In the genomic region with DNA sequence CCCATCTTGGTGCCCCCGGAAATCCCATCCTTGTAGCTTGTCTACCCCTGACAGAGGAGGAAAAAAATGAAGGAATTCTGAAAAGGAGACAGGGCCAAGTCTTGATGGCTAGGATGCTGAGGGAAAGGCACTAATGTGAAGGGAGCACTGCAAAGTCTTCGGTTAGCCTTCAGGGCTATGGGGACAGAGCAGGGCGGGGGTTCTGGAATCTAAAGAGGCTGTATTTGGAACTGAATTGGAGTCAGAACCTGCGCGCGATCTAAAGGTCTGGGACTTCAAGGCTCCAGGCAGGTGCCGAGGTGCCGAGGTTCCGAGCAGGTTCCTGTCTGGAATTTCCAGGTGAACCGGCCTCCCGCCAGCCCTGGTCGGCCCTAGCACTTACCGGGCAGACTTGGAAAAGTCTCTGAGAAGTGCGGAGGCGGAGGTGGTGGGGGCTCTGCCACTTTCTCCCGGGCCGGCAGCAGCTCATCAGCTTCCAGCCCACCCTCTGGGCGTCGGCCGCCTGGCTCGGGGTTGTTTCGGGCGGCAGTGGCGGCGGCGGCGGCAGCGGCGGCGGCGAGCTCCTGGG, we compare ENCODE assay signal across 12 cellular contexts. TPM values are rescaled to one million over a fixed set of nuclear protein-coding genes. Genes with fewer than 3 reads are reported as not detected.
DNase-seq lines count a peak whose midpoint lies in the region; ATAC-seq, FAIRE-seq and TF ChIP-seq lines count a peak whose summit lies in the region.
"Had no signal": no experiment of that assay in that cellular context is flagged by ENCODE, and none has a peak within 500 bp of the region (broad histone marks: within the 10 kb centered on the region; RNA-seq: fewer than 3 reads in every experiment).

No MANE protein-coding gene starts in this region.

- H3K9me2 ChIP-seq in HCT116 (ENCODE audit: insufficient read depth) (no peaks in the 10 kb centered on the region), neural cell (ENCODE audit: insufficient read depth, low read length) (no peaks in the 10 kb centered on the region)

- H3K56ac ChIP-seq in H1 (replicated peaks; ENCODE audit: insufficient read length, low read depth, low read length), result no peak overlapping the region

- no peak overlapping the region for H2BK5ac ChIP-seq in H1 (ENCODE audit: low read depth, low read length)

- no peaks in the 10 kb centered on the region for H3K4me1 ChIP-seq in A549
- peaks cover 0 to 12% of the 10 kb centered on the region in 2 experiments; a peak in 2 of 4 replicates for H3K4me1 ChIP-seq in HCT116 (ENCODE audit: control insufficient read depth in 1 of 2, insufficient read depth in 2 of 2, low read length in 2 of 2)
- H3K4me1 ChIP-seq in H1 (replicated peaks in 1 of 4; ENCODE audit: control insufficient read depth in 3 of 4, insufficient read depth in 4 of 4, low read length in 3 of 4), result peaks cover 0 to 3% (median under 1%) of the 10 kb centered on the region in 4 experiments; a peak in 2 of 7 replicates

- H3K27me3 ChIP-seq in HCT116 (ENCODE audit: insufficient read depth, low read length) (no peaks in the 10 kb centered on the region), H1 (replicated peaks in 1 of 4; ENCODE audit: control insufficient read depth in 3 of 4, extremely low read depth in 1 of 4, insufficient read depth in 3 of 4, low read length in 3 of 4) (peaks cover 43 to 75% (median 59%) of the 10 kb centered on the region in 4 experiments), neural cell (ENCODE audit: insufficient read depth, low read depth, low read length) (peaks cover 77% of the 10 kb centered on the region)

- H4K5ac ChIP-seq in H1 (ENCODE audit: insufficient read length, low read depth, low read length), result no peak overlapping the region

- DNase-seq in A549 (ENCODE audit: low read depth in 1 of 2, low spot score in 1 of 2) (no peak), HCT116 (ENCODE audit: low read depth, low spot score) (no peak), H1 (ENCODE audit: low read depth in 1 of 2, low spot score in 2 of 2) (no peak), NCI-H1048 (lab: John Stamatoyannopoulos, UW) (no peak), G401 (ENCODE audit: low spot score) (no peak), DMS153 (lab: John Stamatoyannopoulos, UW) (no peak)
- DNase-seq: EL, hippocampal formation had no signal

- no peak for TF ChIP-seq CTCF in A549 (IDR thresholded peaks at IDR 0.05)
- TF ChIP-seq CTCF in HCT116 (IDR thresholded peaks at IDR 0.05 in 2 of 3, conservative IDR thresholded peaks at IDR 0.05 in 1 of 3; ENCODE audit: borderline replicate concordance in 1 of 3, insufficient read depth in 1 of 3, low read depth in 2 of 3, low read length in 2 of 3), result no peak
- TF ChIP-seq CTCF in H1 (IDR thresholded peaks at IDR 0.05; ENCODE audit: control extremely low read depth in 1 of 3, insufficient read depth in 1 of 3, low read depth in 1 of 3, low read length in 3 of 3), result no peak
- no peak for TF ChIP-seq CTCF in neural cell (IDR thresholded peaks at IDR 0.05; ENCODE audit: poor library complexity, severe bottlenecking)

- no peak overlapping the region for H2AK5ac ChIP-seq in H1 (ENCODE audit: low read depth, low read length)

- POLR2A ChIA-PET in A549 (lab: Yijun Ruan, JAX) (no interaction called here), HCT116 (lab: Charles Lee) (interaction anchor here (1.3 kb wide), 1 partner anchor 51 kb away, joined by 3 read pairs; no protein-coding TSS in a partner anchor), H1 (lab: Charles Lee; ENCODE audit: partially characterized antibody) (interaction anchor here (0.9 to 1.8 kb wide), 4 partner anchors 9 to 65 kb away, joined by 3 to 5 read pairs (median 4); no protein-coding TSS in a partner anchor)

- H3K79me2 ChIP-seq in HCT116 (ENCODE audit: insufficient read depth, low read length), result no peaks in the 10 kb centered on the region
- H3K79me2 ChIP-seq in H1 (ENCODE audit: control insufficient read depth in 1 of 2, insufficient read depth in 2 of 2, low read length in 2 of 2), result no peaks in the 10 kb centered on the region
- no peaks in the 10 kb centered on the region for H3K79me2 ChIP-seq in neural cell (replicated peaks; ENCODE audit: insufficient read depth, low read length)

- no peaks in the 10 kb centered on the region for H4K20me1 ChIP-seq in HCT116 (ENCODE audit: insufficient read depth)
- H4K20me1 ChIP-seq in H1 (replicated peaks in 1 of 2; ENCODE audit: control insufficient read depth in 1 of 2, insufficient read depth in 2 of 2, low read length in 2 of 2), result peaks cover 2% of the 10 kb centered on the region in 2 experiments
- no peaks in the 10 kb centered on the region for H4K20me1 ChIP-seq in neural cell (ENCODE audit: insufficient read depth)

- H2AFZ ChIP-seq in HCT116 (ENCODE audit: low read depth, low read length, poor library complexity, severe bottlenecking) (no peak overlapping the region), H1 (ENCODE audit: low read length) (no peak overlapping the region), neural cell (ENCODE audit: low read depth, low read length) (no peak overlapping the region)

- CTCF ChIA-PET in A549 (lab: Yijun Ruan, JAX) (interaction anchor here (0.7 to 7.3 kb wide), 19 partner anchors 7 to 204 kb away, joined by 3 to 63 read pairs (median 5); a partner anchor contains a TSS), HCT116 (lab: Charles Lee) (interaction anchor here (1.4 kb wide), 1 partner anchor 56 kb away, joined by 5 read pairs; no protein-coding TSS in a partner anchor), H1 (lab: Charles Lee; ENCODE audit: partially characterized antibody) (interaction anchor here (0.6 to 8.3 kb wide), 17 partner anchors 9 to 157 kb away, joined by 3 to 75 read pairs (median 4); no protein-coding TSS in a partner anchor)

- RAD21 ChIA-PET in HCT116 (lab: Charles Lee; ENCODE audit: low non-redundant PET in 1 of 2, low total read pairs in 2 of 2, uncharacterized antibody in 2 of 2, unreplicated experiment in 2 of 2), result interaction anchor here (0.6 to 0.7 kb wide), 2 partner anchors 82 to 285 kb away, joined by 3 to 10 read pairs; no protein-coding TSS in a partner anchor

- no peak overlapping the region for H3K9ac ChIP-seq in HCT116 (ENCODE audit: low read length)
- H3K9ac ChIP-seq in H1 (replicated peaks in 1 of 4; ENCODE audit: extremely low read depth in 1 of 4, low read depth in 3 of 4, low read length in 3 of 4), result no peak overlapping the region
- peak overlapping the region; percentile 45 for H3K9ac ChIP-seq in neural cell (ENCODE audit: low read length)

- H2BK120ac ChIP-seq in H1 (replicated peaks; ENCODE audit: low read depth, low read length), result no peak overlapping the region

- H3K4me2 ChIP-seq in A549 (peak overlapping the region; percentile 96), HCT116 (ENCODE audit: low read length) (peak overlapping the region; percentile 94), H1 (ENCODE audit: insufficient read depth in 1 of 2, low read depth in 2 of 2, low read length in 2 of 2) (peak overlapping the region; percentile 63 to 84), neural cell (ENCODE audit: low read length) (peak overlapping the region; percentile 25)

- no peaks in the 10 kb centered on the region for H3K79me1 ChIP-seq in H1 (ENCODE audit: low read depth, low read length)

- H2BK15ac ChIP-seq in H1 (ENCODE audit: low read length), result no peak overlapping the region

- 47% methylated on average over 21 of the region's 31 CpGs for WGBS in A549 (ENCODE audit: missing lambda C conversion rate)
- WGBS in H1 (ENCODE audit: extremely low coverage in 1 of 2, insufficient coverage in 1 of 2, insufficient read length in 1 of 2, insufficient replicate concordance in 2 of 2, low coverage in 1 of 2, low lambda C conversion rate in 2 of 2, missing lambda C conversion rate in 1 of 2), 2 experiments, result 10% methylated on average over 24 of the region's 31 CpGs; no CpG with 5 or more reads in 1 of the 2 experiments

- no peak overlapping the region for H4K8ac ChIP-seq in H1 (ENCODE audit: extremely low read depth, insufficient read depth, low read length)

- no peak for TF ChIP-seq POLR2A in A549 (IDR thresholded peaks at IDR 0.05; ENCODE audit: low read length)
- no peak for TF ChIP-seq POLR2A in HCT116 (IDR thresholded peaks at IDR 0.05; ENCODE audit: borderline replicate concordance, extremely low read depth, insufficient read depth, insufficient read length)
- TF ChIP-seq POLR2A in H1 (IDR thresholded peaks at IDR 0.05; ENCODE audit: control extremely low read depth in 1 of 2, low read depth in 2 of 2, low read length in 2 of 2), result no peak

- no peaks in the 10 kb centered on the region for H3K9me3 ChIP-seq in A549
- H3K9me3 ChIP-seq in HCT116 (ENCODE audit: control insufficient read depth in 1 of 2, insufficient read depth in 1 of 2, low read depth in 1 of 2, low read length in 2 of 2), result no peaks in the 10 kb centered on the region
- H3K9me3 ChIP-seq in H1 (ENCODE audit: insufficient read depth in 2 of 2, low read depth in 1 of 2, low read length in 1 of 2), result no peaks in the 10 kb centered on the region
- H3K9me3 ChIP-seq in neural cell (ENCODE audit: low read length), result no peaks in the 10 kb centered on the region

- no peak overlapping the region for H4K91ac ChIP-seq in H1 (replicated peaks; ENCODE audit: insufficient read length, low read length)

- H2BK12ac ChIP-seq in H1 (ENCODE audit: low read depth, low read length), result no peak overlapping the region

- in situ Hi-C loops in G401 (cut with HindIII; ENCODE audit: low sequenced_read_pairs), result loop anchor here (5.0 kb wide), 1 partner anchor 134 kb away; no protein-coding TSS in a partner anchor

- no peak overlapping the region for H2BK20ac ChIP-seq in H1 (ENCODE audit: low read length)

- peaks cover 4% of the 10 kb centered on the region; the same call in 1 of the 2 replicates for H3K23me2 ChIP-seq in H1 (ENCODE audit: low read depth, low read length)

- H3K4me3 ChIP-seq in A549 (peak overlapping the region; percentile 59), HCT116 (replicated peaks in 1 of 2; ENCODE audit: low read depth in 1 of 2, low read length in 2 of 2) (peak overlapping the region; percentile 49 to 68), H1 (ENCODE audit: extremely low read depth in 1 of 4, insufficient read depth in 2 of 4, low read depth in 3 of 4, low read length in 4 of 4) (peak overlapping the region; percentile 35 to 69 (median 40)), neural cell (ENCODE audit: low read length) (peak overlapping the region; percentile 70)

- TF ChIP-seq EP300 in A549 (IDR thresholded peaks at IDR 0.05) (no peak), H1 (IDR thresholded peaks at IDR 0.05; ENCODE audit: borderline replicate concordance in 1 of 2, low read depth in 2 of 2, low read length in 2 of 2) (no peak), neural cell (conservative IDR thresholded peaks at IDR 0.05; ENCODE audit: poor library complexity, severe bottlenecking) (no peak)

- H3K14ac ChIP-seq in H1 (ENCODE audit: insufficient read length), result no peak overlapping the region

- H3K4ac ChIP-seq in H1 (replicated peaks; ENCODE audit: insufficient read length, low read depth, low read length), result no peak overlapping the region

- H3K27ac ChIP-seq in A549 (peak overlapping the region in 1 of 2 experiments; percentile 68; a peak in 3 of 6 replicates), HCT116 (ENCODE audit: low read depth, low read length) (no peak overlapping the region), H1 (ENCODE audit: low read depth, low read length) (no peak overlapping the region), neural cell (ENCODE audit: low read length) (no peak overlapping the region)

- ATAC-seq in A549 (0 out of 6 replicates have a peak, but pooled peaks of 1 of the 2 experiments have one; percentile 1), HCT116 (no peak), HG02981 (IDR thresholded peaks at IDR 0.05; ENCODE audit: unreplicated experiment) (no peak)

- H3K18ac ChIP-seq in H1 (ENCODE audit: extremely low read depth, low read length), result no peak overlapping the region

- BruUV-seq in HCT116 (replicated peaks; lab: Mats Ljungman, UMichigan), result no TSS peak

- no peak for FAIRE-seq in A549 (lab: Jason Lieb, UNC)
- no peak for FAIRE-seq in H1 (lab: Jason Lieb, UNC)

- TF ChIP-seq RAD21 in A549 (conservative IDR thresholded peaks at IDR 0.05 in 1 of 2, IDR thresholded peaks at IDR 0.05 in 1 of 2) (no peak), HCT116 (IDR thresholded peaks at IDR 0.05; ENCODE audit: low read depth) (no peak), H1 (IDR thresholded peaks at IDR 0.05 in 1 of 2, conservative IDR thresholded peaks at IDR 0.05 in 1 of 2; ENCODE audit: low read depth in 2 of 2, low read length in 2 of 2) (no peak), neural cell (conservative IDR thresholded peaks at IDR 0.05) (no peak)

- H3K36me3 ChIP-seq in HCT116 (ENCODE audit: control insufficient read depth in 1 of 2, insufficient read depth in 2 of 2, low read length in 2 of 2), result no peaks in the 10 kb centered on the region
- no peaks in the 10 kb centered on the region; a peak in 1 of 8 replicates for H3K36me3 ChIP-seq in H1 (ENCODE audit: control insufficient read depth in 2 of 4, insufficient read depth in 4 of 4, low read length in 3 of 4)
- no peaks in the 10 kb centered on the region for H3K36me3 ChIP-seq in neural cell (ENCODE audit: insufficient read depth, low read length)

- no peaks in the 10 kb centered on the region for H3F3A ChIP-seq in neural cell (ENCODE audit: insufficient read depth, low read length, poor library complexity, severe bottlenecking)

- intact Hi-C loops in HCT116 (cut with micrococcal nuclease), result no loop called here

- H3K23ac ChIP-seq in H1 (ENCODE audit: insufficient read length), result no peak overlapping the region

RNA-seq across cellular contexts. Expression of a gene that starts 0.8 kb away (rescaled TPM):
- polyA plus RNA-seq in A549 (2011; rRNA removed) (not detected in 2 replicates), A549 (2017; fragmentation: RNase III; extraction: RNeasy Plus Mini Kit Qiagen cat#74134 plus additional on column Dnase treatment) (not detected in 3 replicates), H1 (2011; rRNA removed) (not detected in 2 replicates), neural cell (not detected in 2 replicates)
- polyA plus RNA-seq in A549 (2012; cell fraction: cytosol; rRNA removed), result not detected in 2 replicates
- polyA plus RNA-seq in A549 (2012; cell fraction: nucleus; rRNA removed), result 0.12 TPM in 1 of 2 replicates, not detected in the other
- not detected in 2 replicates for polyA minus RNA-seq in A549 (2011; rRNA and poly(A)+ RNA removed)
- 0.86 TPM for total RNA-seq in HCT116 (2021; ENCODE audit: unreplicated experiment)
- polyA plus RNA-seq in HCT116 (2012), result 0.39 and 0.75 TPM in 2 replicates
- not detected in 2 replicates for total RNA-seq in H1 (2021; fragmentation: NEBNext Ultra II Directional; extraction: Animal tissue kit (Norgen Biotek cat#: 25700))
- polyA plus RNA-seq in H1 (2011; cell fraction: cytosol; rRNA removed), result 0.06 TPM
- 0.20 TPM for polyA plus RNA-seq in H1 (2011; cell fraction: nucleus; rRNA removed)
- polyA plus RNA-seq in H1 (2012, experiment 1 of 2), result 0.23 to 0.32 TPM in 2 of 4 replicates, not detected in the others
- not detected for polyA plus RNA-seq in H1 (2012, experiment 2 of 2)
- polyA plus RNA-seq in H1 (2013, experiment 1 of 2), result not detected
- polyA plus RNA-seq in H1 (2013, experiment 2 of 2), result 0.09 TPM
- polyA minus RNA-seq in H1 (2011; rRNA and poly(A)+ RNA removed), result not detected in 2 replicates
- polyA minus RNA-seq in H1 (2011; cell fraction: cytosol; rRNA and poly(A)+ RNA removed), result not detected
- 1.00 TPM for polyA minus RNA-seq in H1 (2011; cell fraction: nucleus; rRNA and poly(A)+ RNA removed)
- not detected in 2 replicates for polyA minus RNA-seq in neural cell
- 0.37 TPM in 1 of 2 replicates, not detected in the other for total RNA-seq in G401 (2014; rRNA removed; shearing (Covaris generic))
- total RNA-seq: HT-29, RPMI7951 had no signal

RNA-seq across cellular contexts. Expression of a gene that starts 20.3 kb away (rescaled TPM):
- polyA plus RNA-seq in A549 (2011; rRNA removed) (not detected in 2 replicates), A549 (2017; fragmentation: RNase III; extraction: RNeasy Plus Mini Kit Qiagen cat#74134 plus additional on column Dnase treatment) (not detected in 3 replicates), H1 (2011; rRNA removed) (not detected in 2 replicates), neural cell (not detected in 2 replicates)
- polyA plus RNA-seq in A549 (2012; cell fraction: cytosol; rRNA removed), result not detected in 2 replicates
- polyA plus RNA-seq in A549 (2012; cell fraction: nucleus; rRNA removed), result not detected in 2 replicates
- not detected in 2 replicates for polyA minus RNA-seq in A549 (2011; rRNA and poly(A)+ RNA removed)
- total RNA-seq in HCT116 (2021; ENCODE audit: unreplicated experiment), result not detected
- polyA plus RNA-seq in HCT116 (2012), result not detected in 2 replicates
- not detected in 2 replicates for total RNA-seq in H1 (2021; fragmentation: NEBNext Ultra II Directional; extraction: Animal tissue kit (Norgen Biotek cat#: 25700))
- not detected for polyA plus RNA-seq in H1 (2011; cell fraction: cytosol; rRNA removed)
- not detected for polyA plus RNA-seq in H1 (2011; cell fraction: nucleus; rRNA removed)
- polyA plus RNA-seq in H1 (2012, experiment 1 of 2), result not detected in 4 replicates
- not detected for polyA plus RNA-seq in H1 (2012, experiment 2 of 2)
- polyA plus RNA-seq in H1 (2013, experiment 1 of 2), result not detected
- polyA plus RNA-seq in H1 (2013, experiment 2 of 2), result not detected
- polyA minus RNA-seq in H1 (2011; rRNA and poly(A)+ RNA removed), result not detected in 2 replicates
- not detected for polyA minus RNA-seq in H1 (2011; cell fraction: cytosol; rRNA and poly(A)+ RNA removed)
- polyA minus RNA-seq in H1 (2011; cell fraction: nucleus; rRNA and poly(A)+ RNA removed), result not detected
- polyA minus RNA-seq in neural cell, result not detected in 2 replicates
- not detected in 2 replicates for total RNA-seq in G401 (2014; rRNA removed; shearing (Covaris generic))
- total RNA-seq: HT-29, RPMI7951 had no signal

RNA-seq across cellular contexts. Expression of a gene that starts 43.6 kb away (rescaled TPM):
- not detected in 2 replicates for polyA plus RNA-seq in A549 (2011; rRNA removed)
- polyA plus RNA-seq in A549 (2012; cell fraction: cytosol; rRNA removed), result not detected in 2 replicates
- not detected in 2 replicates for polyA plus RNA-seq in A549 (2012; cell fraction: nucleus; rRNA removed)
- polyA plus RNA-seq in A549 (2017; fragmentation: RNase III; extraction: RNeasy Plus Mini Kit Qiagen cat#74134 plus additional on column Dnase treatment), result not detected in 3 replicates
- not detected in 2 replicates for polyA minus RNA-seq in A549 (2011; rRNA and poly(A)+ RNA removed)
- total RNA-seq in HCT116 (2021; ENCODE audit: unreplicated experiment), result 0.69 TPM
- not detected in 2 replicates for polyA plus RNA-seq in HCT116 (2012)
- not detected in 2 replicates for total RNA-seq in H1 (2021; fragmentation: NEBNext Ultra II Directional; extraction: Animal tissue kit (Norgen Biotek cat#: 25700))
- polyA plus RNA-seq in H1 (2011; rRNA removed), result not detected in 2 replicates
- not detected for polyA plus RNA-seq in H1 (2011; cell fraction: cytosol; rRNA removed)
- polyA plus RNA-seq in H1 (2011; cell fraction: nucleus; rRNA removed), result not detected
- polyA plus RNA-seq in H1 (2012, experiment 1 of 2), result not detected in 4 replicates
- not detected for polyA plus RNA-seq in H1 (2012, experiment 2 of 2)
- not detected for polyA plus RNA-seq in H1 (2013, experiment 1 of 2)
- polyA plus RNA-seq in H1 (2013, experiment 2 of 2), result not detected
- not detected in 2 replicates for polyA minus RNA-seq in H1 (2011; rRNA and poly(A)+ RNA removed)
- polyA minus RNA-seq in H1 (2011; cell fraction: cytosol; rRNA and poly(A)+ RNA removed), result not detected
- 2.0 TPM for polyA minus RNA-seq in H1 (2011; cell fraction: nucleus; rRNA and poly(A)+ RNA removed)
- not detected in 2 replicates for polyA plus RNA-seq in neural cell
- not detected in 2 replicates for polyA minus RNA-seq in neural cell
- not detected in 2 replicates for total RNA-seq in G401 (2014; rRNA removed; shearing (Covaris generic))
- total RNA-seq: HT-29, RPMI7951 had no signal

Comparison
In these comparisons a context has a peak if more than half of its experiments do, and no peak if none do; other contexts are left out.
1. H3K4me2 ChIP-seq: peak in every context shown above with its lines; median percentile 96 in A549; 94 in HCT116; 74 in H1; 25 in neural cell.